Comparison of ENCODE assay signal across 9 cellular contexts in the genomic region with DNA sequence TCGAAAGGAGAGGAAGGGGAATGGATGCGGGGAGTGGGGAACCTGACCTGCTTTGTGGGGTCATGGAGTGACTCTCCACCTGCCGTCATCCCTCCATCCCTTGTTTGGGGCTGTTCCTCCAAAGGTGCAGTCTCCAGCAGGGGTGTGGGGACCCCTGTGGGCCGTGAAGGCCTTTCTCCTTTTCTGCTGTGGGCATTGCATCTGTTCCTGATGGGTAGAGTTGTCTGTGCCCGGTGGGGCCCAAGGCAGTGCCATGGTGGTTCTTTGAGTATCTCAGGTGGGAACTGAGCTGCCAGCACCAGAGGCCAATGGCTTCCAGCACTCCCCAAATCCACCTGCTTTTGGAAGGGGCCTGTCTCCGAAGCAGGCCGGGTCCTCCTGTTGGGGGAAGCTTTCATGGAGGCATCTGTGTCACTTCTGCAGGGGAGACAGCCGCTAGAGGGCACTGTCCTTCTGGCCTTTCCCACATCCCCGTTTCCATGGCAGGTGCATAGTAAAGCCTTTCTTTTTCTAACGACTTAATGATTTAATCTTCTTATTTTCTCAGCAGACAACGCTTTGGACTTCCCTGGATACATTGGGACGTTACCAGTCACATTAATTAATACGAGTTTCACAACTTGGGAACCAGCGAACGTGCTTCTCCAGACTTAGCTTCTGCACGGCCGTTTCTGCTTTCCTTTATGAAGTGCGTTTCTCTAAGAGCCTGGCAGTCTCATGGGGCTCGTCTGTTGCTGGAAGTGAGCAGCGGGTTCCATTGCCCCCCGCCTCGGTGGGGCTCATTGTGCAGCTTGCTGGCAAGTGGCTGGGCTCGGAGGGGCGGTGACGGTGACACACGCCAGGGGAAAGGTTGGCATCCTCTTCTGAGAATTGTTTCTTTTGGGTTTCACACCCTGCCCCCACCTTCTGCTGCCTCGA. TPM values are rescaled to one million over a fixed set of nuclear protein-coding genes. Genes with fewer than 3 reads are reported as not detected.
DNase-seq lines count a peak whose midpoint lies in the region; ATAC-seq, FAIRE-seq and TF ChIP-seq lines count a peak whose summit lies in the region.
"Had no signal": no experiment of that assay in that cellular context is flagged by ENCODE, and none has a peak within 500 bp of the region (broad histone marks: within the 10 kb centered on the region; RNA-seq: fewer than 3 reads in every experiment).

No MANE protein-coding gene starts in this region.

- dilution Hi-C loops in keratinocyte (cut with MboI; ENCODE audit: extremely low pct_ligation_motif_present, low sequenced_read_pairs), result no loop called here

- no peaks in the 10 kb centered on the region for H3K9me1 ChIP-seq in keratinocyte (ENCODE audit: control insufficient read depth, extremely low read depth, insufficient read depth, low read length)

- peaks cover 3% of the 10 kb centered on the region for H4K20me1 ChIP-seq in keratinocyte (ENCODE audit: control insufficient read depth, extremely low read depth, insufficient read depth, low read length)

- H3K27me3 ChIP-seq in keratinocyte (ENCODE audit: control insufficient read depth, extremely low read depth, insufficient read depth, low read length), result peaks cover 13% of the 10 kb centered on the region

- TF ChIP-seq CTCF in keratinocyte (optimal IDR thresholded peaks at IDR 0.05 in 1 of 3, IDR thresholded peaks at IDR 0.05 in 1 of 3, conservative IDR thresholded peaks at IDR 0.05 in 1 of 3; ENCODE audit: extremely low read depth in 1 of 3, insufficient read depth in 2 of 3, low read length in 3 of 3), result peak; percentile 75 to 91 (median 91)

- no peak overlapping the region for H3K27ac ChIP-seq in caudate nucleus (ENCODE audit: low read depth, low read length)
- H3K27ac ChIP-seq in keratinocyte (ENCODE audit: control insufficient read depth, insufficient read depth, low read length), result no peak overlapping the region

- no peak overlapping the region for H3K4me2 ChIP-seq in keratinocyte (ENCODE audit: control insufficient read depth, extremely low read depth, insufficient read depth, low read depth, low read length)

- ATAC-seq in HG03196 (IDR thresholded peaks at IDR 0.05; ENCODE audit: unreplicated experiment), result no peak

- H3K4me3 ChIP-seq in keratinocyte (ENCODE audit: control insufficient read depth in 2 of 3, extremely low read depth in 1 of 3, insufficient read depth in 2 of 3, low read depth in 1 of 3, low read length in 3 of 3), result no peak overlapping the region

- no peaks in the 10 kb centered on the region for H3K9me3 ChIP-seq in keratinocyte (ENCODE audit: control insufficient read depth, low read depth, low read length)

- DNase-seq in DMS 273 (lab: John Stamatoyannopoulos, UW; ENCODE audit: unreplicated experiment) (peak; percentile 74), DMS 273 treated with DMSO at 0.1 percent for 48 hours (lab: John Stamatoyannopoulos, UW) (no peak), NCI-H2107 treated with DMSO at 0.1 percent for 48 hours (lab: John Stamatoyannopoulos, UW; ENCODE audit: unreplicated experiment) (peak; percentile 68), caudate nucleus (lab: John Stamatoyannopoulos, UW) (peak in 56 of 61 donors; percentile 5 to 81 (median 43)), keratinocyte (ENCODE audit: low read depth, low spot score) (no peak)
- DNase-seq in activated CD4-positive, CD25-positive, alpha-beta regulatory T cell (lab: John Stamatoyannopoulos, UW), result peak; percentile 33 to 53 (median 38)
- peak; percentile 32 to 49 for DNase-seq in stimulated activated CD4-positive, alpha-beta T cell treated with anti-CD3 and anti-CD28 coated beads, Interleukin-1b, Interleukin-23, amount 100 ng/mL, for 1 hour (ENCODE audit: low read depth in 2 of 2)

- peaks cover 3% of the 10 kb centered on the region for H3K4me1 ChIP-seq in keratinocyte (ENCODE audit: control insufficient read depth, extremely low read depth, insufficient read depth, low read length)

- no peak overlapping the region for H2AFZ ChIP-seq in keratinocyte (ENCODE audit: control insufficient read depth, low read length)

- FAIRE-seq in keratinocyte (lab: Jason Lieb, UNC), result peak; percentile 32
- FAIRE-seq: A204.1 had no signal

- no peak overlapping the region for H3K9ac ChIP-seq in keratinocyte (ENCODE audit: control insufficient read depth, extremely low read depth, insufficient read depth, low read length)

- no peaks in the 10 kb centered on the region for H3K79me2 ChIP-seq in keratinocyte (ENCODE audit: control insufficient read depth, insufficient read depth, low read length)

- no peaks in the 10 kb centered on the region for H3K36me3 ChIP-seq in keratinocyte (ENCODE audit: control insufficient read depth in 2 of 2, extremely low read depth in 1 of 2, insufficient read depth in 2 of 2, low read length in 2 of 2)

RNA-seq across cellular contexts. Expression of gene PARVB, which starts 57.1 kb away (rescaled TPM):
- polyA plus RNA-seq in keratinocyte, result 10.5 to 13.9 TPM (median 13.7 TPM) in 3 replicates
- 7.1 TPM for polyA plus RNA-seq in keratinocyte (2011; ENCODE audit: low read depth)
- polyA plus RNA-seq in keratinocyte (2011; cell fraction: cytosol; rRNA removed), result 14.4 and 29.8 TPM in 2 replicates
- 6.5 and 8.8 TPM in 2 replicates for polyA plus RNA-seq in keratinocyte (2011; cell fraction: nucleus; rRNA removed)
- polyA plus RNA-seq in keratinocyte (2012; ENCODE audit: low replicate concordance), result 5.2 and 11.0 TPM in 2 replicates
- polyA minus RNA-seq in keratinocyte, result 6.7 to 10.2 TPM (median 7.7 TPM) in 3 replicates
- polyA minus RNA-seq in keratinocyte (2011; cell fraction: cytosol; rRNA and poly(A)+ RNA removed), result 5.6 TPM
- polyA minus RNA-seq in keratinocyte (2011; cell fraction: nucleus; rRNA and poly(A)+ RNA removed), result 2.6 and 3.1 TPM in 2 replicates

Comparison
In these comparisons a context has a peak if more than half of its experiments do, and no peak if none do; other contexts are left out.
1. DNase-seq: peak in DMS 273 (single experiment), NCI-H2107 treated with DMSO at 0.1 percent for 48 hours (single experiment), activated CD4-positive, CD25-positive, alpha-beta regulatory T cell (4 of 4), caudate nucleus (56 of 61) and stimulated activated CD4-positive, alpha-beta T cell treated with anti-CD3 and anti-CD28 coated beads, Interleukin-1b, Interleukin-23, amount 100 ng/mL, for 1 hour (2 of 2); none in DMS 273 treated with DMSO at 0.1 percent for 48 hours (single experiment) and keratinocyte (single experiment).